Comparison of ENCODE assay signal across 19 cellular contexts in the genomic region with DNA sequence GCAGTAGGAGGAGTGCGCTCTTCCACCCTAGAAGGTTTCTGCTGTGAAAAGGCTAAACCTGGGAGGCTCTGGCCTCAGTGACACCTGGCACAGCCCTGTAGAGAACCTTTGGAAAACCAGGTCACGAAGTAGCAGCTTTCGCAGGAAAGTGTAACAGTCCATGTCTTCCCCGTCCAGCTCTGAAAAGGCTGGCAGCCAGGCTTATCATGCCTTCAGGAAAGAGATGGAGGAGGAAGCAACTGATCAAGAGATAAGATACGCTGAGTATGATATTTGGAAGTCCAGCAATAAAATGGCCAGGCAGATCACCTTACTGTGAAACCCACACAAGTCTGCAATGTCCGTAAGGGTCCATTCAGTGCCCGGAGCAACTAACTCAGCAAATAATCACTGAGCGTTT.
"Had no signal": no experiment of that assay in that cellular context is flagged by ENCODE, and none has a peak within 500 bp of the region (broad histone marks: within the 10 kb centered on the region; RNA-seq: fewer than 3 reads in every experiment).

No MANE protein-coding gene starts in this region.

- H3K4me3 Mint-ChIP-seq: activated CD8-positive, alpha-beta memory T cell treated with anti-CD3 and anti-CD28 coated beads, Interleukin-2, amount 10 ng/mL, durations not matched to agents 7 days and 5 days; activated naive CD4-positive, alpha-beta T cell treated with anti-CD3 and anti-CD28 coated beads, Interleukin-2, amount 50 U/mL, for 24 hours; nephron; stimulated activated effector memory CD8-positive, alpha-beta T cell treated with anti-CD3 and anti-CD28 coated beads, Interleukin-12 subunit alpha, Interleukin-12 subunit beta, amount 100 ng/mL, for 72 hours; T-cell had no signal

- H3K9me3 ChIP-seq: tibial artery, uterus had no signal

- H3K27ac ChIP-seq: coronary artery, tibial artery, uterus had no signal

- H3K27ac Mint-ChIP-seq: activated CD8-positive, alpha-beta memory T cell treated with anti-CD3 and anti-CD28 coated beads, Interleukin-2, amount 10 ng/mL, durations not matched to agents 7 days and 5 days; activated T-helper 2 cell treated with anti-CD3 and anti-CD28 coated beads, Interferon-gamma antibody, Interleukin-2, Interleukin-4, amounts not matched to agents 10 μg/mL and 5 μg/mL and 100 μg/mL, durations not matched to agents 14 hours and 24 hours and 36 hours; nephron; stimulated activated effector memory CD8-positive, alpha-beta T cell treated with anti-CD3 and anti-CD28 coated beads, Interleukin-12 subunit alpha, Interleukin-12 subunit beta, amount 100 ng/mL, for 72 hours had no signal

- H3K27me3 Mint-ChIP-seq: activated CD8-positive, alpha-beta memory T cell treated with anti-CD3 and anti-CD28 coated beads, Interleukin-2, amount 10 ng/mL, durations not matched to agents 7 days and 5 days; activated naive CD4-positive, alpha-beta T cell treated with anti-CD3 and anti-CD28 coated beads, Interleukin-2, amount 50 U/mL, for 24 hours; T-cell had no signal

- H3K9me3 Mint-ChIP-seq: activated naive CD4-positive, alpha-beta T cell treated with anti-CD3 and anti-CD28 coated beads, Interleukin-2, amount 50 U/mL, for 24 hours; activated T-helper 2 cell treated with anti-CD3 and anti-CD28 coated beads, Interferon-gamma antibody, Interleukin-2, Interleukin-4, amounts not matched to agents 10 μg/mL and 5 μg/mL and 100 μg/mL, durations not matched to agents 14 hours and 24 hours and 36 hours; nephron; stimulated activated effector memory CD8-positive, alpha-beta T cell treated with anti-CD3 and anti-CD28 coated beads, Interleukin-12 subunit alpha, Interleukin-12 subunit beta, amount 100 ng/mL, for 72 hours; T-cell had no signal

- ATAC-seq: activated CD8-positive, alpha-beta memory T cell treated with anti-CD3 and anti-CD28 coated beads, Interleukin-2, amount 10 ng/mL, durations not matched to agents 7 days and 5 days; stimulated activated effector memory CD8-positive, alpha-beta T cell treated with anti-CD3 and anti-CD28 coated beads, Interleukin-12 subunit alpha, Interleukin-12 subunit beta, amount 100 ng/mL, for 72 hours; T-cell had no signal

- H3K27me3 ChIP-seq: tibial artery, uterus had no signal

- DNase-seq: activated CD4-positive, alpha-beta T cell treated with anti-CD3 and anti-CD28 coated beads, Interleukin-2, amount 50 U/mL, for 48 hours; activated CD8-positive, alpha-beta memory T cell treated with anti-CD3 and anti-CD28 coated beads, Interleukin-2, amount 10 ng/mL, durations not matched to agents 7 days and 5 days; activated T-cell treated with anti-CD3 and anti-CD28 coated beads, Interleukin-2, amount 50 U/mL, for 1 hour; amniotic stem cell; central memory CD4-positive, alpha-beta T cell; foreskin fibroblast; kidney glomerular epithelial cell; mesendoderm; occipital lobe; stimulated activated CD4-positive, alpha-beta T cell treated with anti-CD3 and anti-CD28 coated beads, Interleukin-2, amount 100 ng/mL, for 24 hours; T-cell; T1000; uterus had no signal

- H3K4me1 Mint-ChIP-seq: activated CD8-positive, alpha-beta memory T cell treated with anti-CD3 and anti-CD28 coated beads, Interleukin-2, amount 10 ng/mL, durations not matched to agents 7 days and 5 days; activated naive CD4-positive, alpha-beta T cell treated with anti-CD3 and anti-CD28 coated beads, Interleukin-2, amount 50 U/mL, for 24 hours; stimulated activated effector memory CD8-positive, alpha-beta T cell treated with anti-CD3 and anti-CD28 coated beads, Interleukin-12 subunit alpha, Interleukin-12 subunit beta, amount 100 ng/mL, for 72 hours; T-cell had no signal

- H3K4me3 ChIP-seq: coronary artery, tibial artery, uterus had no signal

- H3K36me3 ChIP-seq: uterus had no signal

- H3K4me1 ChIP-seq: tibial artery, uterus had no signal
